10 cellular contexts compared by ENCODE assay signal in the genomic region with DNA sequence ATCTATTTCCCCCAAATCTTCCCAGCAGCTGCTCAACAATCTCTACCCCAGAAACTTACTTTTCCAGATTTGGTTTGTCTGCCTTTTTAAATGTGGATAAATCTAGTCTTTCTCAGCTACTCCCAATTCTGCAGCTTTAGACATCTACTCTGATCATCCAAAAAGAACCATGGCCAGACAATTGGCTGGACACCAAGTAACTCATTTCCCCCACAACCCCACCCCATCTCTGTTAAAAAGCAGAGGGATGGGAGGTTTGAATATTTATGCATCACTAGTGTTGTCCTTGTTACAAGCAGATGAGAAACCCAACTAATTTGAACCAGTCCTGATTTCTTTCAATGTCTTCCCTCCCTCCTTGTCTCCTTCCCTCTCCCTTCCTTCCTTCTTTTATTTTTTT.
"Had no signal": no experiment of that assay in that cellular context is flagged by ENCODE, and none has a peak within 500 bp of the region (broad histone marks: within the 10 kb centered on the region; RNA-seq: fewer than 3 reads in every experiment).

No MANE protein-coding gene starts in this region.

- H3K9me3 ChIP-seq: HAP-1 had no signal

- DNase-seq: GM23248, GOT3, H7, H9, HCEC 1CT, HFFc6 had no signal

- H3K4me1 Mint-ChIP-seq: GM23338, H9 had no signal

- H3K27ac Mint-ChIP-seq: GM23338, H9, HFFc6 had no signal

- H3K4me3 Mint-ChIP-seq: GM23338, H9, HFFc6 had no signal

- H3K36me3 ChIP-seq: HAP-1 had no signal

- H3K27ac ChIP-seq: GM23248 had no signal

- H3K4me2 ChIP-seq: GM23338 had no signal

- H2AFZ ChIP-seq: GM23248, GM23338 had no signal

- H3K4me3 ChIP-seq: GM23248, GM23338, HAP-1 had no signal

- FAIRE-seq: H1, H54 had no signal

- H3K4me1 ChIP-seq: HAP-1 had no signal
